ENCODE assay signal across 9 cellular contexts in genomic region chr14:85533821-85534271, GRCh38. TPM values are rescaled to one million over a fixed set of nuclear protein-coding genes. Genes with fewer than 3 reads are reported as not detected.
DNase-seq lines count a peak whose midpoint lies in the region; ATAC-seq and TF ChIP-seq lines count a peak whose summit lies in the region.
"Had no signal": no experiment of that assay in that cellular context is flagged by ENCODE, and none has a peak within 500 bp of the region (broad histone marks: within the 10 kb centered on the region; RNA-seq: fewer than 3 reads in every experiment).

No MANE protein-coding gene starts in this region.

- H3K4me1 Mint-ChIP-seq in nephron: peaks cover 20% of the 10 kb centered on the region
- H3K4me1 Mint-ChIP-seq: central memory CD8-positive, alpha-beta T cell had no signal

- no peak for ATAC-seq in HG03097 (IDR thresholded peaks at IDR 0.05; ENCODE audit: low FRiP score, unreplicated experiment)

- TF ChIP-seq CTCF in esophagus muscularis mucosa (IDR thresholded peaks at IDR 0.05) (no peak), nephron (IDR thresholded peaks at IDR 0.05; ENCODE audit: unreplicated experiment in 3 of 3) (no peak)

- H3K9me3 Mint-ChIP-seq in nephron: no peaks in the 10 kb centered on the region
- H3K9me3 Mint-ChIP-seq: central memory CD8-positive, alpha-beta T cell had no signal

- H3K27me3 ChIP-seq in esophagus muscularis mucosa: peaks cover 0 to 59% (median 16%) of the 10 kb centered on the region in 4 donors

- DNase-seq in Ammon's horn (ENCODE audit: low spot score) (peak; percentile 21), NCI-H2171 (lab: John Stamatoyannopoulos, UW) (peak; percentile 86), esophagus muscularis mucosa (ENCODE audit: extremely low spot score) (no peak), GOT3 (lab: John Stamatoyannopoulos, UW) (no peak), activated gamma-delta T cell (lab: John Stamatoyannopoulos, UW) (no peak), T-helper 9 cell (no peak)

- no peak for TF ChIP-seq EP300 in esophagus muscularis mucosa (IDR thresholded peaks at IDR 0.05)

- H3K36me3 Mint-ChIP-seq in nephron (ENCODE audit: low read depth): peaks cover 42% of the 10 kb centered on the region

- 0% methylated on average over 7 of the region's 35 CpGs for WGBS in esophagus muscularis mucosa

- no peaks in the 10 kb centered on the region for H3K36me3 ChIP-seq in esophagus muscularis mucosa

- H3K4me1 ChIP-seq in esophagus muscularis mucosa: peaks cover 19 to 57% (median 52%) of the 10 kb centered on the region in 4 donors

- H3K4me3 ChIP-seq in esophagus muscularis mucosa: peak overlapping the region; percentile 59 to 70 (median 60)

- H3K27ac Mint-ChIP-seq in nephron: peak overlapping the region; percentile 92 to 96 (median 95)

- intact Hi-C loops in esophagus muscularis mucosa (cut with DNase I): no loop called here

- H3K27ac ChIP-seq in esophagus muscularis mucosa (replicated peaks in 1 of 4): peak overlapping the region; percentile 66 to 75 (median 70)

- H3K4me3 Mint-ChIP-seq in nephron: peak overlapping the region; percentile 87 to 97 (median 93)
- H3K4me3 Mint-ChIP-seq: central memory CD8-positive, alpha-beta T cell had no signal

- H3K27me3 Mint-ChIP-seq in nephron (ENCODE audit: low read depth): peaks cover 31% of the 10 kb centered on the region

- H3K9me3 ChIP-seq in esophagus muscularis mucosa: no peaks in the 10 kb centered on the region

- TF ChIP-seq POLR2A in esophagus muscularis mucosa (IDR thresholded peaks at IDR 0.05; ENCODE audit: low read depth): no peak

RNA-seq across cellular contexts. Expression of gene FLRT2, which starts 3.9 kb away (rescaled TPM):
- total RNA-seq in esophagus muscularis mucosa: 10 to 100 TPM in 2 of 4 donors, 1 to 10 TPM in 2; 2.5 to 13.0 (median 7.9) TPM

Comparison
In these comparisons a context has a peak if more than half of its experiments do, and no peak if none do; other contexts are left out.
1. DNase-seq: peak in Ammon's horn (single experiment) and NCI-H2171 (single experiment); none in esophagus muscularis mucosa (single experiment), GOT3 (single experiment), activated gamma-delta T cell (single experiment) and T-helper 9 cell (single experiment).